ENCODE assay signal across 25 cellular contexts in the genomic region with DNA sequence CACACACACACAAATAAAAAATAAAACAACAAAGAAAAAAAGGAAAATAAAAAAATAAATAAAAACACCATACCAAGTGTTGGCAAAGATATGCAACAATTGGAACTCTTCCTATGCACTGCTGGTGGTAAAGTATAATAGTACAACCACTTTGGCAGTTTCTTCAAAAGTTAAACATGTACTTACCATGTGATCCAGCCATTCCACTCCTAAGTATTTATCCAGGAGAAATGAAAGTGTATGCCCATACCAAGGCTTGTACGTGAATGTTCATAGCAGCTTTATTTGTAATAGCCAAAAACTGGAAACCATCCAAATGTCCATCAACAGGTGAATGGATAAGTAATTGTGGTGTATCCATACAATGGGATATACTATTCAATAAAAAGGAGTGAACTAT. TPM values are rescaled to one million over a fixed set of nuclear protein-coding genes. Genes with fewer than 3 reads are reported as not detected.
"Had no signal": no experiment of that assay in that cellular context is flagged by ENCODE, and none has a peak within 500 bp of the region (broad histone marks: within the 10 kb centered on the region; RNA-seq: fewer than 3 reads in every experiment).

No MANE protein-coding gene starts in this region.

- FAIRE-seq: K562 had no signal

- H3K27ac ChIP-seq: cardiac muscle cell had no signal

- H3K9me3 Mint-ChIP-seq: T-helper 1 cell treated with Interleukin-12 subunit alpha and Interleukin-12 subunit beta and Interleukin-4 antibody, amounts not matched to agents 30 μg/mL and 1 μg/mL, for 36 hours had no signal

- ATAC-seq: activated CD4-positive, CD25-positive, alpha-beta regulatory T cell treated with anti-CD3 and anti-CD28 coated beads, Interleukin-2, amount 50 U/mL, for 24 hours; activated CD8-positive, alpha-beta T cell treated with anti-CD3 and anti-CD28 coated beads, Interleukin-2, amount 10 ng/mL, durations not matched to agents 7 days and 5 days; K562; PC-3 had no signal

- H3K36me3 ChIP-seq: cardiac muscle cell had no signal

- H3K36me3 Mint-ChIP-seq: brain had no signal

- H3K27me3 ChIP-seq: cardiac muscle cell had no signal

- H3K4me1 Mint-ChIP-seq: brain had no signal

- H3K27ac Mint-ChIP-seq: activated CD8-positive, alpha-beta T cell treated with anti-CD3 and anti-CD28 coated beads, Interleukin-2, amount 10 ng/mL, durations not matched to agents 7 days and 5 days; activated naive CD8-positive, alpha-beta T cell; brain; T-helper 1 cell treated with Interleukin-12 subunit alpha and Interleukin-12 subunit beta and Interleukin-4 antibody, amounts not matched to agents 30 μg/mL and 1 μg/mL, for 36 hours had no signal

- DNase-seq: activated CD4-positive, alpha-beta T cell treated with anti-CD3 and anti-CD28 coated beads for 4 hours; activated CD4-positive, alpha-beta T cell treated with anti-CD3 and anti-CD28 coated beads, Interleukin-2, amount 50 U/mL, for 4 hours; activated CD8-positive, alpha-beta memory T cell treated with anti-CD3 and anti-CD28 coated beads, Interleukin-2, amount 50 U/mL, for 48 hours; activated CD8-positive, alpha-beta T cell treated with anti-CD3 and anti-CD28 coated beads, Interleukin-2, amount 10 ng/mL, durations not matched to agents 7 days and 5 days; activated effector memory CD4-positive, alpha-beta T cell treated with anti-CD3 and anti-CD28 coated beads, Interleukin-2, amount 50 U/mL, for 16 hours; activated naive CD4-positive, alpha-beta T cell treated with Interleukin-2 at 50 U/mL for 16 hours; activated T-cell treated with anti-CD3 and anti-CD28 coated beads, Interleukin-2, amount 50 U/mL, for 1 hour; amygdala; Karpas-422; NCI-H1436; NCI-H1694 treated with DMSO at 0.1 percent for 48 hours; NCI-H2029 treated with DMSO at 0.1 percent for 48 hours; NCI-H2171 treated with DMSO at 0.1 percent for 48 hours; NCI-H446 treated with DMSO at 0.1 percent for 48 hours; NCI-H524 treated with DMSO at 0.1 percent for 48 hours; PC-3; SHP77 treated with DMSO at 0.1 percent for 48 hours had no signal

- H3K4me3 Mint-ChIP-seq: activated CD8-positive, alpha-beta T cell treated with anti-CD3 and anti-CD28 coated beads, Interleukin-2, amount 10 ng/mL, durations not matched to agents 7 days and 5 days; activated naive CD8-positive, alpha-beta T cell; brain; T-helper 1 cell treated with Interleukin-12 subunit alpha and Interleukin-12 subunit beta and Interleukin-4 antibody, amounts not matched to agents 30 μg/mL and 1 μg/mL, for 36 hours had no signal

- H3K4me3 ChIP-seq: cardiac muscle cell, K562 had no signal

RNA-seq across cellular contexts. Expression of a gene that starts 17.0 kb away (rescaled TPM):
- total RNA-seq: activated CD8-positive, alpha-beta T cell treated with anti-CD3 and anti-CD28 coated beads, Interleukin-2, amount 10 ng/mL, durations not matched to agents 7 days and 5 days; astrocyte; K562; SK-MEL-5 had no signal
- polyA plus RNA-seq: K562 had no signal

RNA-seq across cellular contexts. Expression of a gene that starts 17.0 kb away (rescaled TPM):
- total RNA-seq: K562 had no signal
- polyA plus RNA-seq: K562 had no signal

RNA-seq across cellular contexts. Expression of a gene that starts 28.4 kb away (rescaled TPM):
- total RNA-seq: activated CD8-positive, alpha-beta T cell treated with anti-CD3 and anti-CD28 coated beads, Interleukin-2, amount 10 ng/mL, durations not matched to agents 7 days and 5 days; K562; SK-MEL-5 had no signal
- polyA plus RNA-seq: K562 had no signal

RNA-seq across cellular contexts. Expression of a gene that starts 43.5 kb away (rescaled TPM):
- total RNA-seq: astrocyte had no signal
